In the genomic region with DNA sequence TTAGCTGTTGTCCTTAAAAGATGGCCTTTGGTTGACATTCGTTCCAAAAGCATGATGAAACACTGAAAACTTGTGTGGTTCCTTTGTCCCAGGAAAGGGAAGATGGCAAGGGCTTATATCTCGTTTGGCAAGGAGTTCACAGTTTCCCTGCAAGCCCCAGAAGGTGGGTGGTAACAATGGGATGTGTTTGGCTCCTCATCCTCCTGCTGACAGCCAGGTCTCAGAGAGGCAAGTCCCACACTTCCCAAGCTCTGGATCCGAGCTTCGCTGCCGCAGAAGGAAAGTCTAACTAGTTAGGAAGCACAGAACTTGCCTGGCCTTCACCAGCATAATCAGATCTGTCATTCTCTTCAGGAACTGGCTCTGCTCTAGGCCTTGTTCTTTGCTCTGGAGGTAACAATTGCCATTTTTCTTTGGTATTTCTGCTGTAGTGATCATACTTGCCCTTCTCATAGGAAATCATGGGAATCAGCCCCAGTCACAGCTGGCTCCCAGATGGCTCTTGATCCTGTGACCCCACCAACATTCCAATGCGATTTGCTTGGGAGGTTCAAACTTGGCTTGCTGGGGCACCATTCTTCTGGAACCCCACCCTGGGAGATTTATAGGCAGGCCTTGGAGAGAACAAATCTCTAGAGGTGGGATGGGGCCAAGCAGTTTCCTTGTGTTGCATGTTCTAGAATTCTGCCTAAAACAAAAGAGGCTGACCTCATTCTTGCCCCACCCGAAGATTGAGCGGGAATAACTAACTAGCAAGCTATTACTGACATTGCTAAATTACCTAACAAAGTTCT, we compare ENCODE assay signal across 13 cellular contexts. TPM values are rescaled to one million over a fixed set of nuclear protein-coding genes. Genes with fewer than 3 reads are reported as not detected.
DNase-seq lines count a peak whose midpoint lies in the region; ATAC-seq, FAIRE-seq and TF ChIP-seq lines count a peak whose summit lies in the region.
"Had no signal": no experiment of that assay in that cellular context is flagged by ENCODE, and none has a peak within 500 bp of the region (broad histone marks: within the 10 kb centered on the region; RNA-seq: fewer than 3 reads in every experiment).

No MANE protein-coding gene starts in this region.

- H3K9ac ChIP-seq in astrocyte (ENCODE audit: low read length) = no peak overlapping the region
- H3K9ac ChIP-seq: BLaER1 had no signal

- peak overlapping the region; percentile 93 for H3K27ac Mint-ChIP-seq in astrocyte (ENCODE audit: unreplicated experiment)
- H3K27ac Mint-ChIP-seq: stimulated activated effector memory CD8-positive, alpha-beta T cell treated with anti-CD3 and anti-CD28 coated beads, Interleukin-12 subunit alpha, Interleukin-12 subunit beta, amount 100 ng/mL, for 72 hours had no signal

- H3K27ac ChIP-seq in astrocyte (ENCODE audit: low read depth, low read length) = peak overlapping the region; percentile 62
- H3K27ac ChIP-seq: BLaER1 had no signal

- no peak for FAIRE-seq in astrocyte (lab: Jason Lieb, UNC)

- no peaks in the 10 kb centered on the region for H3K79me2 ChIP-seq in astrocyte (ENCODE audit: insufficient read depth, low read length)

- H3K4me3 ChIP-seq in astrocyte (ENCODE audit: insufficient read depth, low read depth, low read length) (no peak overlapping the region), foreskin fibroblast (ENCODE audit: low read depth in 1 of 2, low read length in 2 of 2) (no peak overlapping the region)
- H3K4me3 ChIP-seq: BLaER1, Peyer's patch had no signal

- peak overlapping the region; percentile 49 for H2AFZ ChIP-seq in astrocyte (ENCODE audit: low read depth, low read length)

- H3K4me1 Mint-ChIP-seq in astrocyte (ENCODE audit: low read depth, unreplicated experiment) = peaks cover 14% of the 10 kb centered on the region
- H3K4me1 Mint-ChIP-seq: stimulated activated effector memory CD8-positive, alpha-beta T cell treated with anti-CD3 and anti-CD28 coated beads, Interleukin-12 subunit alpha, Interleukin-12 subunit beta, amount 100 ng/mL, for 72 hours had no signal

- H3K36me3 Mint-ChIP-seq in astrocyte (ENCODE audit: low read depth, unreplicated experiment) = no peaks in the 10 kb centered on the region

- H3K27me3 Mint-ChIP-seq in astrocyte (ENCODE audit: low read depth, unreplicated experiment) = no peaks in the 10 kb centered on the region

- H3K4me3 Mint-ChIP-seq in astrocyte (ENCODE audit: unreplicated experiment) = no peak overlapping the region
- H3K4me3 Mint-ChIP-seq: stimulated activated effector memory CD8-positive, alpha-beta T cell treated with anti-CD3 and anti-CD28 coated beads, Interleukin-12 subunit alpha, Interleukin-12 subunit beta, amount 100 ng/mL, for 72 hours had no signal

- H4K20me1 ChIP-seq in astrocyte (ENCODE audit: insufficient read depth, low read length) = no peaks in the 10 kb centered on the region
- H4K20me1 ChIP-seq: BLaER1 had no signal

- H3K27me3 ChIP-seq in astrocyte (ENCODE audit: insufficient read depth, low read length) = no peaks in the 10 kb centered on the region
- H3K27me3 ChIP-seq: BLaER1, Peyer's patch had no signal

- no peaks in the 10 kb centered on the region for H3K9me3 Mint-ChIP-seq in astrocyte (ENCODE audit: unreplicated experiment)
- H3K9me3 Mint-ChIP-seq: stimulated activated effector memory CD8-positive, alpha-beta T cell treated with anti-CD3 and anti-CD28 coated beads, Interleukin-12 subunit alpha, Interleukin-12 subunit beta, amount 100 ng/mL, for 72 hours had no signal

- peak; percentile 83 for DNase-seq in AG09319 (ENCODE audit: extremely low read depth, low read depth)
- peak; percentile 64 for DNase-seq in astrocyte (ENCODE audit: low read depth)
- peak; percentile 96 to 98 for DNase-seq in foreskin fibroblast
- DNase-seq in omental fat pad (ENCODE audit: low spot score) = no peak
- DNase-seq in hippocampal formation (lab: John Stamatoyannopoulos, UW) = no peak
- DNase-seq in stimulated activated CD4-positive, alpha-beta T cell treated with anti-CD3 and anti-CD28 coated beads, Interleukin-15, amount 100 ng/mL, for 24 hours = no peak
- DNase-seq in NCI-H345 (lab: John Stamatoyannopoulos, UW) = no peak
- DNase-seq in NCI-H2227 (lab: John Stamatoyannopoulos, UW; ENCODE audit: unreplicated experiment) = no peak
- DNase-seq: activated effector memory CD4-positive, alpha-beta T cell treated with Interleukin-2 at 50 U/mL for 16 hours; NCI-H2029 had no signal

- peak overlapping the region; percentile 71 for H3K4me2 ChIP-seq in astrocyte (ENCODE audit: low read length)

- no peaks in the 10 kb centered on the region for H3K9me3 ChIP-seq in astrocyte (ENCODE audit: insufficient read depth, low read depth, low read length)
- H3K9me3 ChIP-seq: Peyer's patch had no signal

- peak; percentile 24 for ATAC-seq in omental fat pad (ENCODE audit: low FRiP score)
- ATAC-seq: stimulated activated effector memory CD8-positive, alpha-beta T cell treated with anti-CD3 and anti-CD28 coated beads, Interleukin-12 subunit alpha, Interleukin-12 subunit beta, amount 100 ng/mL, for 72 hours had no signal

- TF ChIP-seq CTCF in AG09319 (IDR thresholded peaks at IDR 0.05; ENCODE audit: low read depth, low read length) (no peak), astrocyte (IDR thresholded peaks at IDR 0.05; ENCODE audit: insufficient read depth, low read depth, low read length) (no peak), foreskin fibroblast (IDR thresholded peaks at IDR 0.05; ENCODE audit: low read depth, low read length) (no peak), omental fat pad (IDR thresholded peaks at IDR 0.05) (no peak)

- peaks cover 14% of the 10 kb centered on the region for H3K4me1 ChIP-seq in astrocyte (ENCODE audit: insufficient read depth, low read length)
- H3K4me1 ChIP-seq: Peyer's patch had no signal

- H3K36me3 ChIP-seq in astrocyte (ENCODE audit: insufficient read depth, low read length) = no peaks in the 10 kb centered on the region
- H3K36me3 ChIP-seq: BLaER1, Peyer's patch had no signal

RNA-seq across cellular contexts. Expression of a gene that starts 17.9 kb away (rescaled TPM):
- 183 and 208 TPM in 2 replicates for total RNA-seq in astrocyte
- 10 to 100 TPM; 13.2 to 64.1 (median 23.4) TPM for total RNA-seq in omental fat pad

RNA-seq across cellular contexts. Expression of a gene that starts 57.2 kb away (rescaled TPM):
- total RNA-seq in astrocyte (8.5 and 9.2 TPM in 2 replicates), omental fat pad (10 to 100 TPM in 2 of 4 donors, 1 to 10 TPM in 2; 4.3 to 22.9 (median 9.6) TPM)

Comparison
In these comparisons a context has a peak if more than half of its experiments do, and no peak if none do; other contexts are left out.
1. DNase-seq: peak in AG09319 (single experiment), astrocyte (single experiment) and foreskin fibroblast (2 of 2); none in omental fat pad (single experiment), hippocampal formation (0 of 2), stimulated activated CD4-positive, alpha-beta T cell treated with anti-CD3 and anti-CD28 coated beads, Interleukin-15, amount 100 ng/mL, for 24 hours (single experiment), NCI-H345 (single experiment) and NCI-H2227 (single experiment).